8 cellular contexts compared by ENCODE assay signal in the genomic region with DNA sequence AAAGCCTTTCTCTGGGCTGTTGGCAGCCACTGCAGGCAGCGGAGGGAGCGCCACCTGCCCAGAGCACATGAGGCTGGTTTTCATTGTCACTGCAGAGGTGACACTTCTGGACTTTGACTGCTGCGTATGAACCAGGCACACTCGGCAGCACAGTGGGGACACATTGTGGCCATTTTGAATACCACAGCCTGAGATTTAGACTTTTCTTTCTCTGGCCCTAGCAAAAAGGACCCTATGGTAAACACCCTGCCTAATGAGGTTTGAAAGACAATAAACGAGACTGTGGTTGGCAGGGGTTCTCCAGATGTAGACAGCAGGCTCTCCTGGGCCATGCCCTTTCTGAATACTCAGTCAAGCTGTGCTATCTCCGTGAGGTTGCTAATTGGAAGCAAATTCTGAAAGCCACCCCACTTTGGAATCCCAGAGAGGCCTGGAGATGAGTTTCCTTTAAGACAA. TPM values are rescaled to one million over a fixed set of nuclear protein-coding genes. Genes with fewer than 3 reads are reported as not detected.
DNase-seq lines count a peak whose midpoint lies in the region; ATAC-seq and TF ChIP-seq lines count a peak whose summit lies in the region.

No MANE protein-coding gene starts in this region.

- ATAC-seq in HG03280 (IDR thresholded peaks at IDR 0.05; ENCODE audit: unreplicated experiment) (peak; percentile 75), GM21515 (IDR thresholded peaks at IDR 0.05; ENCODE audit: unreplicated experiment) (no peak)
- peak; percentile 65 for ATAC-seq in activated naive CD8-positive, alpha-beta T cell treated with anti-CD3 and anti-CD28 coated beads, Interleukin-2, amount 10 ng/mL, durations not matched to agents 7 days and 5 days (ENCODE audit: low read depth)

- no peaks in the 10 kb centered on the region for H3K36me3 Mint-ChIP-seq in activated naive CD8-positive, alpha-beta T cell treated with anti-CD3 and anti-CD28 coated beads, Interleukin-2, amount 10 ng/mL, durations not matched to agents 7 days and 5 days

- no peak overlapping the region for H3K27ac Mint-ChIP-seq in activated naive CD8-positive, alpha-beta T cell treated with anti-CD3 and anti-CD28 coated beads, Interleukin-2, amount 10 ng/mL, durations not matched to agents 7 days and 5 days

- DNase-seq in AG09319 (ENCODE audit: extremely low read depth, low read depth): no peak
- peak; percentile 73 for DNase-seq in GM13977 (ENCODE audit: low spot score)
- peak; percentile 37 to 84 for DNase-seq in NCI-H526 (lab: John Stamatoyannopoulos, UW)
- DNase-seq in activated naive CD8-positive, alpha-beta T cell treated with anti-CD3 and anti-CD28 coated beads, Interleukin-2, amount 10 ng/mL, durations not matched to agents 7 days and 5 days: no peak
- DNase-seq in left ventricle myocardium inferior: peak; percentile 31
- peak; percentile 16 for DNase-seq in renal cortical epithelial cell (ENCODE audit: low read depth)

- H3K27ac ChIP-seq in left ventricle myocardium inferior (replicated peaks): no peak overlapping the region

- peak; percentile 69 for TF ChIP-seq CTCF in AG09319 (IDR thresholded peaks at IDR 0.05; ENCODE audit: low read depth, low read length)
- TF ChIP-seq CTCF in GM13977 (IDR thresholded peaks at IDR 0.05; ENCODE audit: extremely low read depth, insufficient read depth, missing control alignments): peak; percentile 62
- TF ChIP-seq CTCF in left ventricle myocardium inferior (IDR thresholded peaks at IDR 0.05; ENCODE audit: borderline replicate concordance): peak; percentile 78

- in situ Hi-C loops in GM13977 (cut with MboI; ENCODE audit: low pct_unique_long_range_greater_than_20kb, low sequenced_read_pairs, unreplicated experiment): no loop called here

- peaks cover 10% of the 10 kb centered on the region for H3K27me3 Mint-ChIP-seq in activated naive CD8-positive, alpha-beta T cell treated with anti-CD3 and anti-CD28 coated beads, Interleukin-2, amount 10 ng/mL, durations not matched to agents 7 days and 5 days

- H3K27me3 ChIP-seq in left ventricle myocardium inferior (ENCODE audit: low read depth): peaks cover 6% of the 10 kb centered on the region

- no peaks in the 10 kb centered on the region for H3K36me3 ChIP-seq in left ventricle myocardium inferior

- H3K4me3 ChIP-seq in left ventricle myocardium inferior: no peak overlapping the region

- intact Hi-C loops in left ventricle myocardium inferior (cut with micrococcal nuclease): no loop called here

- no peak overlapping the region for H3K4me3 Mint-ChIP-seq in activated naive CD8-positive, alpha-beta T cell treated with anti-CD3 and anti-CD28 coated beads, Interleukin-2, amount 10 ng/mL, durations not matched to agents 7 days and 5 days

- POLR2A ChIA-PET in activated naive CD8-positive, alpha-beta T cell treated with anti-CD3 and anti-CD28 coated beads, Interleukin-2, amount 10 ng/mL, durations not matched to agents 7 days and 5 days (lab: Charles Lee): no interaction called here

- H3K9me3 Mint-ChIP-seq in activated naive CD8-positive, alpha-beta T cell treated with anti-CD3 and anti-CD28 coated beads, Interleukin-2, amount 10 ng/mL, durations not matched to agents 7 days and 5 days: peaks cover 2% of the 10 kb centered on the region

- H3K4me1 Mint-ChIP-seq in activated naive CD8-positive, alpha-beta T cell treated with anti-CD3 and anti-CD28 coated beads, Interleukin-2, amount 10 ng/mL, durations not matched to agents 7 days and 5 days: peaks cover 6% of the 10 kb centered on the region

- H3K9me3 ChIP-seq in left ventricle myocardium inferior (replicated peaks): no peaks in the 10 kb centered on the region

- H3K4me1 ChIP-seq in left ventricle myocardium inferior: peaks cover 12% of the 10 kb centered on the region

RNA-seq across cellular contexts. Expression of gene KCNE2, which starts 12.0 kb away (rescaled TPM):
- total RNA-seq in activated naive CD8-positive, alpha-beta T cell treated with anti-CD3 and anti-CD28 coated beads, Interleukin-2, amount 10 ng/mL, durations not matched to agents 7 days and 5 days: not detected
- total RNA-seq in left ventricle myocardium inferior (not detected), renal cortical epithelial cell (not detected in 2 replicates)

RNA-seq across cellular contexts. Expression of gene SMIM11, which starts 23.5 kb away (rescaled TPM):
- total RNA-seq in activated naive CD8-positive, alpha-beta T cell treated with anti-CD3 and anti-CD28 coated beads, Interleukin-2, amount 10 ng/mL, durations not matched to agents 7 days and 5 days: 10 to 100 TPM; 13.0 to 19.8 TPM
- total RNA-seq in left ventricle myocardium inferior (25.1 TPM), renal cortical epithelial cell (3.2 and 3.6 TPM in 2 replicates)

Comparison
In these comparisons a context has a peak if more than half of its experiments do, and no peak if none do; other contexts are left out.
1. DNase-seq: peak in GM13977 (single experiment), NCI-H526 (2 of 2), left ventricle myocardium inferior (single experiment) and renal cortical epithelial cell (single experiment); none in AG09319 (single experiment) and activated naive CD8-positive, alpha-beta T cell treated with anti-CD3 and anti-CD28 coated beads, Interleukin-2, amount 10 ng/mL, durations not matched to agents 7 days and 5 days (single experiment).
2. Peak in every context shown above with its lines, with median percentiles within 50 percentile points of each other: CTCF ChIP-seq.